In the genomic region with DNA sequence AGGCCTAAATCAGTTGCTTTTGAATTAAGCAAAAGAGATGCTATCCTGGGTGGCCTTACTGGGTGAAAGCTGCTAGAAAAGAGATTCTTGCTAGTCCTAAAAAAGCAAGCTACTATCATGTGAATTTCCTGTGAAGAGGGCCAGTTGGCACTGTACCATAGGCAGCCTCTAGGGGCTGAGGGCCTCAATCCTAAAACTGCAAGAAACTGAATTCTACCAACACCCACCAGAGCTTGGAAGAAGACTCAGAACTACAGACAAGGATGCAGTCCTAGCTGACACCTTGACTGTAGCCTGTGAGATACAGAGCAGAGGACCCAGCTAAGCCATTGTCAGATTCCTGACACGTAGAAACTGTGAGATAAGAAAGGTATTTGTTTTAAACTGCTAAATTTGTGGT, we compare ENCODE assay signal across 17 cellular contexts. TPM values are rescaled to one million over a fixed set of nuclear protein-coding genes. Genes with fewer than 3 reads are reported as not detected.
DNase-seq lines count a peak whose midpoint lies in the region; ATAC-seq, FAIRE-seq and TF ChIP-seq lines count a peak whose summit lies in the region.
"Had no signal": no experiment of that assay in that cellular context is flagged by ENCODE, and none has a peak within 500 bp of the region (broad histone marks: within the 10 kb centered on the region; RNA-seq: fewer than 3 reads in every experiment).

No MANE protein-coding gene starts in this region.

- POLR2A ChIA-PET in K562 (lab: Yijun Ruan, JAX): no interaction called here

- peaks cover 43% of the 10 kb centered on the region for H3K27me3 Mint-ChIP-seq in osteocyte (ENCODE audit: unreplicated experiment)
- H3K27me3 Mint-ChIP-seq: activated CD8-positive, alpha-beta memory T cell treated with anti-CD3 and anti-CD28 coated beads, Interleukin-2, amount 10 ng/mL, durations not matched to agents 7 days and 5 days had no signal

- no peaks in the 10 kb centered on the region for H3K27me3 ChIP-seq in K562 (ENCODE audit: control insufficient read depth in 2 of 2, insufficient read depth in 2 of 2, low read length in 2 of 2)
- H3K27me3 ChIP-seq: BLaER1 treated with 17β-estradiol and CSF1 and Interleukin-3, amounts not matched to agents 10 nM and 100 nM had no signal

- H3K9me3 ChIP-seq in K562 (replicated peaks; ENCODE audit: control insufficient read depth, insufficient read depth, low read depth, low read length): no peaks in the 10 kb centered on the region
- H3K9me3 ChIP-seq: BLaER1 treated with 17β-estradiol and CSF1 and Interleukin-3, amounts not matched to agents 10 nM and 100 nM had no signal

- H3K9ac ChIP-seq in K562 (ENCODE audit: insufficient read depth in 1 of 2, low read depth in 2 of 2, low read length in 2 of 2): no peak overlapping the region
- H3K9ac ChIP-seq: BLaER1 treated with 17β-estradiol and CSF1 and Interleukin-3, amounts not matched to agents 10 nM and 100 nM; KMS-11 had no signal

- H3K4me2 ChIP-seq in K562 (ENCODE audit: insufficient read depth, low read length): no peak overlapping the region

- H2AFZ ChIP-seq in K562 (ENCODE audit: low read depth, low read length): no peak overlapping the region

- TF ChIP-seq CTCF in GM12872 (IDR thresholded peaks at IDR 0.05; ENCODE audit: insufficient read depth, low read depth, low read length) (peak; percentile 34; the same call in 2 of the 3 replicates), HFF-Myc (IDR thresholded peaks at IDR 0.05; ENCODE audit: low read depth, low read length, missing control alignments) (peak; percentile 20), K562 (IDR thresholded peaks at IDR 0.05 in 2 of 3, conservative IDR thresholded peaks at IDR 0.05 in 1 of 3; ENCODE audit: insufficient read depth in 2 of 3, low read depth in 1 of 3, low read length in 3 of 3) (0 out of 6 replicates have a peak, but pooled peaks of 1 of the 3 experiments have one; percentile 5), osteocyte (IDR thresholded peaks at IDR 0.05) (peak; percentile 24)

- intact Hi-C loops in K562 (cut with micrococcal nuclease): no loop called here

- H3K4me3 ChIP-seq in HFF-Myc (replicated peaks; ENCODE audit: low read depth, low read length) (no peak overlapping the region), K562 (no peak overlapping the region)
- H3K4me3 ChIP-seq: BLaER1 treated with 17β-estradiol and CSF1 and Interleukin-3, amounts not matched to agents 10 nM and 100 nM had no signal

- no peak for FAIRE-seq in K562 (lab: Jason Lieb, UNC)

- H3K9me1 ChIP-seq in K562 (ENCODE audit: control insufficient read depth, insufficient read depth, low read length): no peaks in the 10 kb centered on the region

- no peaks in the 10 kb centered on the region for H3K4me1 ChIP-seq in K562 (replicated peaks in 1 of 2; ENCODE audit: control insufficient read depth in 2 of 2, insufficient read depth in 2 of 2, low read length in 2 of 2)

- CTCF ChIA-PET in K562 (lab: Yijun Ruan, JAX; ENCODE audit: low intra/inter-chr PET ratio): no interaction called here

- no peaks in the 10 kb centered on the region for H3K36me3 Mint-ChIP-seq in osteocyte (ENCODE audit: unreplicated experiment)
- H3K36me3 Mint-ChIP-seq: activated CD8-positive, alpha-beta memory T cell treated with anti-CD3 and anti-CD28 coated beads, Interleukin-2, amount 10 ng/mL, durations not matched to agents 7 days and 5 days; brain had no signal

- peaks cover 2% of the 10 kb centered on the region for H3K4me1 Mint-ChIP-seq in osteocyte (ENCODE audit: unreplicated experiment)
- H3K4me1 Mint-ChIP-seq: activated CD8-positive, alpha-beta memory T cell treated with anti-CD3 and anti-CD28 coated beads, Interleukin-2, amount 10 ng/mL, durations not matched to agents 7 days and 5 days; brain had no signal

- H4K20me1 ChIP-seq in K562 (replicated peaks; ENCODE audit: control insufficient read depth, insufficient read depth, low read length): no peaks in the 10 kb centered on the region
- H4K20me1 ChIP-seq: BLaER1 treated with 17β-estradiol and CSF1 and Interleukin-3, amounts not matched to agents 10 nM and 100 nM had no signal

- no peak for TF ChIP-seq EP300 in K562 (IDR thresholded peaks at IDR 0.05; ENCODE audit: low read length)

- ATAC-seq in K562 (peak; percentile 38; the same call in 1 of the 3 replicates), GM19452 (IDR thresholded peaks at IDR 0.05; ENCODE audit: unreplicated experiment) (no peak), HG02885 (IDR thresholded peaks at IDR 0.05; ENCODE audit: poor library complexity, unreplicated experiment) (no peak)
- ATAC-seq: activated CD8-positive, alpha-beta memory T cell treated with anti-CD3 and anti-CD28 coated beads, Interleukin-2, amount 10 ng/mL, durations not matched to agents 7 days and 5 days had no signal

- H3K4me3 Mint-ChIP-seq in osteocyte (ENCODE audit: unreplicated experiment): no peak overlapping the region
- H3K4me3 Mint-ChIP-seq: activated CD8-positive, alpha-beta memory T cell treated with anti-CD3 and anti-CD28 coated beads, Interleukin-2, amount 10 ng/mL, durations not matched to agents 7 days and 5 days; brain had no signal

- no TSS peak for BruUV-seq in K562 (replicated peaks; lab: Mats Ljungman, UMichigan)

- 0% methylated on average over 1 of the region's 1 CpG for WGBS in K562 (ENCODE audit: insufficient coverage, low coverage, missing lambda C conversion rate)

- in situ Hi-C loops in K562 (cut with MboI): no loop called here

- H3K79me2 ChIP-seq in K562 (ENCODE audit: control insufficient read depth, insufficient read depth, low read length): no peaks in the 10 kb centered on the region

- DNase-seq in HFF-Myc (ENCODE audit: extremely low read depth, low read depth) (no peak), K562 (ENCODE audit: extremely low read depth in 1 of 4, low spot score in 3 of 4) (no peak), osteocyte (ENCODE audit: extremely low spot score, unreplicated experiment) (no peak), GDM1 (lab: John Stamatoyannopoulos, UW) (no peak)
- DNase-seq: activated CD4-positive, CD25-positive, alpha-beta regulatory T cell; activated CD8-positive, alpha-beta memory T cell treated with anti-CD3 and anti-CD28 coated beads, Interleukin-2, amount 10 ng/mL, durations not matched to agents 7 days and 5 days; effector CD4-positive, alpha-beta T cell; mesenchymal stem cell; NCI-H446; nucleus accumbens had no signal

- H3K27ac ChIP-seq in K562 (ENCODE audit: extremely low read depth, low read depth, low read length): no peak overlapping the region
- H3K27ac ChIP-seq: BLaER1 treated with 17β-estradiol and CSF1 and Interleukin-3, amounts not matched to agents 10 nM and 100 nM had no signal

- H3K9me3 Mint-ChIP-seq in osteocyte (ENCODE audit: unreplicated experiment): no peaks in the 10 kb centered on the region
- H3K9me3 Mint-ChIP-seq: brain had no signal

- TF ChIP-seq RAD21 in K562 (CRISPR knock-in tag; conservative IDR thresholded peaks at IDR 0.05 in 1 of 2, IDR thresholded peaks at IDR 0.05 in 1 of 2): no peak

- H3K36me3 ChIP-seq in K562 (ENCODE audit: control insufficient read depth, insufficient read depth, low read length): no peaks in the 10 kb centered on the region
- H3K36me3 ChIP-seq: BLaER1 treated with 17β-estradiol and CSF1 and Interleukin-3, amounts not matched to agents 10 nM and 100 nM had no signal

- TF ChIP-seq POLR2A in K562 (conservative IDR thresholded peaks at IDR 0.05): no peak

- H3K27ac Mint-ChIP-seq in osteocyte (ENCODE audit: unreplicated experiment): no peak overlapping the region
- H3K27ac Mint-ChIP-seq: activated CD8-positive, alpha-beta memory T cell treated with anti-CD3 and anti-CD28 coated beads, Interleukin-2, amount 10 ng/mL, durations not matched to agents 7 days and 5 days; brain had no signal

TF ChIP-seq in K562, 482 proteins besides CTCF, POLR2A, EP300 and RAD21:
- TF ChIP-seq MAFG (tag; conservative IDR thresholded peaks at IDR 0.05) (no peak), CBFA2T3 (IDR thresholded peaks at IDR 0.05) (no peak), FOXP1 (CRISPR knock-in tag; IDR thresholded peaks at IDR 0.05) (no peak), ZBTB7A (IDR thresholded peaks at IDR 0.05; ENCODE audit: borderline replicate concordance, control insufficient read depth, low read depth, low read length) (no peak), ZNF707 (CRISPR knock-in tag; conservative IDR thresholded peaks at IDR 0.05) (no peak), EGR1 (conservative IDR thresholded peaks at IDR 0.05) (no peak), ZNF780A (CRISPR knock-in tag; IDR thresholded peaks at IDR 0.05) (no peak), POLR2AphosphoS5 (IDR thresholded peaks at IDR 0.05; ENCODE audit: control insufficient read depth, insufficient read depth, low read depth, low read length) (no peak), L3MBTL2 (IDR thresholded peaks at IDR 0.05) (no peak), U2AF1 (optimal IDR thresholded peaks at IDR 0.05; ENCODE audit: low read depth, low read length) (no peak), ZNF668 (CRISPR knock-in tag; IDR thresholded peaks at IDR 0.05) (no peak), STAT5B (CRISPR knock-in tag; IDR thresholded peaks at IDR 0.05) (no peak)
- TF ChIP-seq, protein P1, sequence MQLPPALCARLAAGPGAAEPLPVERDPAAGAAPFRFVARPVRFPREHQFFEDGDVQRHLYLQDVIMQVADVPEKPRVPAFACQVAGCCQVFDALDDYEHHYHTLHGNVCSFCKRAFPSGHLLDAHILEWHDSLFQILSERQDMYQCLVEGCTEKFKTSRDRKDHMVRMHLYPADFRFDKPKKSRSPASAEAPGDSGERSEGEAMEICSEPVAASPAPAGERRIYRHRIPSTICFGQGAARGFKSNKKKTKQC (CRISPR knock-in tag; IDR thresholded peaks at IDR 0.05): no peak

RNA-seq across cellular contexts. Expression of a gene that starts 24.5 kb away (rescaled TPM):
- 0.28 TPM in 1 of 2 replicates, not detected in the other for total RNA-seq in K562 (2011; cell fraction: chromatin; rRNA removed; ENCODE audit: low replicate concordance)
- total RNA-seq in K562 (2011; cell fraction: nucleolus; rRNA removed): not detected in 2 replicates
- total RNA-seq in K562 (2011; cell fraction: nucleoplasm; rRNA removed): not detected in 2 replicates
- total RNA-seq in K562 (2014; rRNA removed) (not detected in 2 replicates), K562 (2014; rRNA removed; fragmentation: Illumina TruSeq; extraction: Trizol) (not detected in 2 replicates), K562 (2015; rRNA removed; fragmentation: Illumina TruSeq; extraction: Trizol) (not detected in 2 replicates), K562 (2021) (0.04 and 0.31 TPM in 2 replicates), osteocyte (not detected in 2 replicates)
- polyA plus RNA-seq in K562 (2011; rRNA removed) (not detected in 2 replicates), K562 (2014; fragmentation: Illumina TruSeq; extraction: Trizol) (not detected in 2 replicates), K562 (2014; fragmentation: Nextera tagmentation; extraction: Ambion mirVana) (not detected), K562 (2014; rRNA removed) (not detected in 2 replicates)
- not detected in 2 replicates for polyA plus RNA-seq in K562 (2011; cell fraction: cytosol; rRNA removed)
- not detected in 2 replicates for polyA plus RNA-seq in K562 (2011; cell fraction: nucleus; rRNA removed)
- not detected in 2 replicates for polyA plus RNA-seq in K562 (2012)
- polyA minus RNA-seq in K562 (2011; rRNA and poly(A)+ RNA removed): not detected in 2 replicates
- not detected in 2 replicates for polyA minus RNA-seq in K562 (2011; cell fraction: cytosol; rRNA and poly(A)+ RNA removed)
- not detected in 2 replicates for polyA minus RNA-seq in K562 (2011; cell fraction: nucleus; rRNA and poly(A)+ RNA removed)
- total RNA-seq: RPMI7951 had no signal
